Comparison of ENCODE assay signal across 13 cellular contexts in the genomic region with DNA sequence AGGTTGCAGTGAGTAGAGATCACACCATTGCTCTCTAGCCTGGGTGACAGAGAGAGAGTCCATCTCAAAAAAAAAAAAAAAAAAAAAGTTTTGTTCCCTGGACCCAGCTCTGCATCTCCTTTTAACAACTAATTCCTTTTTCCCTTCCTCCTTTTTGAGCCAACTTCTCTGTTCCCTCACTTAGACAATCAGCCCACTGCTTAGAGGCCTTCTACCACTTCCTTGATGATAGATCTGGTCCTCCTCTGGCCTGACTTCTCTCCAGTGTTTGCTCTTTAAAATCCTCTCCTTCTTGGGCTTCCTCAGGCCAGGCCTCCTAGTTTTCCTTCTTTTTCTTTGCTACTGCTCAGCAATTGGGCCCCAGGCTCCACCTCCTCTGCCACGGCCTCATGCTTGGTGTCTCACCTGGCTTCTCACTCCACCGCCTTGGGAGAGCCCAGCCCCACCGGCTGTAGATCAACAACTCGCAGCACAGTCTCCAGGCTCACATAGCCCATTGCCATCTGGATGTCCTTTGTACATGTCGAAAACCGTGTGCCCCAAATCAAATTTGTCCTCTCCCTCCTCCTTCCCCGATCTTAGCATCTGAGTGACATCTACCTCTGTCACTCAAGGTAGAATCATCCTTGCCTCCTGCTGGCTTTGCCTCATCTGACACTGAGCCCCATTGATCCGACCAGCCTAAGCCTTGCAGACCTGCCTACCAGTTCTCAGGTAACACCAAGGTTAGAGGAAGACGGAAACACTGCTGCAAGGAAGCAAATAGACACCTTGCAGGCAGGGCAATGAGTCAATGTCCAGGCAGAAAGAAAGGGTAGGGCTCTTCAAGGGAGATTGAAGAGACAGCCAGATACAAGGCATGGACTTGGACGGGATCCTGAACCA. TPM values are rescaled to one million over a fixed set of nuclear protein-coding genes. Genes with fewer than 3 reads are reported as not detected.
DNase-seq lines count a peak whose midpoint lies in the region; ATAC-seq and TF ChIP-seq lines count a peak whose summit lies in the region.
"Had no signal": no experiment of that assay in that cellular context is flagged by ENCODE, and none has a peak within 500 bp of the region (broad histone marks: within the 10 kb centered on the region; RNA-seq: fewer than 3 reads in every experiment).

No MANE protein-coding gene starts in this region.

- H3K4me3 ChIP-seq in BLaER1 (no peak overlapping the region), upper lobe of left lung (no peak overlapping the region), HAP-1 (no peak overlapping the region)
- H3K4me3 ChIP-seq: cardiac muscle cell, psoas muscle, tibial nerve had no signal

- no peak overlapping the region for H3K27ac ChIP-seq in BLaER1
- peak overlapping the region in 1 of 4 donors; percentile 27 for H3K27ac ChIP-seq in upper lobe of left lung
- H3K27ac ChIP-seq: cardiac muscle cell, psoas muscle, VCaP had no signal

- TF ChIP-seq POLR2A in upper lobe of left lung (IDR thresholded peaks at IDR 0.05), result no peak

- no peak overlapping the region for H3K9ac ChIP-seq in BLaER1

- H3K36me3 Mint-ChIP-seq in activated naive CD8-positive, alpha-beta T cell treated with anti-CD3 and anti-CD28 coated beads, Interleukin-2, amount 10 ng/mL, durations not matched to agents 7 days and 5 days, result peaks cover 4% of the 10 kb centered on the region
- no peaks in the 10 kb centered on the region for H3K36me3 Mint-ChIP-seq in T-helper 2 cell treated with Interferon-gamma antibody and Interleukin-4, amounts not matched to agents 5 μg/mL and 100 μg/mL, for 36 hours (ENCODE audit: low read depth)

- no peak for TF ChIP-seq EP300 in upper lobe of left lung (IDR thresholded peaks at IDR 0.05)

- H3K4me2 ChIP-seq in BLaER1, result peak overlapping the region; percentile 42

- H3K9me3 ChIP-seq in BLaER1 (no peaks in the 10 kb centered on the region), upper lobe of left lung (no peaks in the 10 kb centered on the region), HAP-1 (no peaks in the 10 kb centered on the region)
- H3K9me3 ChIP-seq: psoas muscle, tibial nerve had no signal

- no peaks in the 10 kb centered on the region for H3K36me3 ChIP-seq in BLaER1
- no peaks in the 10 kb centered on the region for H3K36me3 ChIP-seq in upper lobe of left lung
- H3K36me3 ChIP-seq in HAP-1 (replicated peaks), result no peaks in the 10 kb centered on the region
- H3K36me3 ChIP-seq: cardiac muscle cell, tibial nerve had no signal

- peaks cover 60% of the 10 kb centered on the region for H3K4me1 ChIP-seq in BLaER1
- peaks cover 34 to 50% (median 46%) of the 10 kb centered on the region in 4 donors for H3K4me1 ChIP-seq in upper lobe of left lung
- no peaks in the 10 kb centered on the region; the same call in 1 of the 2 replicates for H3K4me1 ChIP-seq in HAP-1

- no peak overlapping the region for H3K4me3 Mint-ChIP-seq in activated naive CD8-positive, alpha-beta T cell treated with anti-CD3 and anti-CD28 coated beads, Interleukin-2, amount 10 ng/mL, durations not matched to agents 7 days and 5 days
- H3K4me3 Mint-ChIP-seq in T-helper 2 cell treated with Interferon-gamma antibody and Interleukin-4, amounts not matched to agents 5 μg/mL and 100 μg/mL, for 36 hours, result no peak overlapping the region

- in situ Hi-C loops in HAP-1 (cut with MboI; ENCODE audit: low sequenced_read_pairs), result no loop called here

- H3K27me3 ChIP-seq in BLaER1 (no peaks in the 10 kb centered on the region), upper lobe of left lung (no peaks in the 10 kb centered on the region), HAP-1 (ENCODE audit: low read depth) (no peaks in the 10 kb centered on the region)
- H3K27me3 ChIP-seq: cardiac muscle cell, tibial nerve had no signal

- no peak for TF ChIP-seq CTCF in upper lobe of left lung (IDR thresholded peaks at IDR 0.05)

- DNase-seq in HT-29 (ENCODE audit: low spot score), result peak; percentile 83
- DNase-seq in activated naive CD8-positive, alpha-beta T cell treated with anti-CD3 and anti-CD28 coated beads, Interleukin-2, amount 10 ng/mL, durations not matched to agents 7 days and 5 days, result no peak
- DNase-seq in mucosa of gallbladder (ENCODE audit: low spot score), result peak; percentile 73
- DNase-seq in upper lobe of left lung, result no peak
- DNase-seq in HAP-1 (ENCODE audit: low spot score in 2 of 2), result no peak
- DNase-seq in NCI-H1436 treated with DMSO at 0.1 percent for 48 hours (lab: John Stamatoyannopoulos, UW), result no peak
- no peak for DNase-seq in T-helper 2 cell treated with Interferon-gamma antibody and Interleukin-4, amounts not matched to agents 5 μg/mL and 100 μg/mL, for 36 hours (ENCODE audit: low spot score)
- DNase-seq: NCI-H1092 had no signal

- ATAC-seq in activated naive CD8-positive, alpha-beta T cell treated with anti-CD3 and anti-CD28 coated beads, Interleukin-2, amount 10 ng/mL, durations not matched to agents 7 days and 5 days (ENCODE audit: low read depth), result no peak
- no peak for ATAC-seq in upper lobe of left lung (ENCODE audit: low FRiP score in 2 of 2)
- ATAC-seq: psoas muscle had no signal

- peaks cover 28% of the 10 kb centered on the region for H3K4me1 Mint-ChIP-seq in activated naive CD8-positive, alpha-beta T cell treated with anti-CD3 and anti-CD28 coated beads, Interleukin-2, amount 10 ng/mL, durations not matched to agents 7 days and 5 days
- peaks cover 15% of the 10 kb centered on the region for H3K4me1 Mint-ChIP-seq in T-helper 2 cell treated with Interferon-gamma antibody and Interleukin-4, amounts not matched to agents 5 μg/mL and 100 μg/mL, for 36 hours (ENCODE audit: low read depth)

- H4K20me1 ChIP-seq in BLaER1, result no peaks in the 10 kb centered on the region

- 82 to 91% methylated on average over 10 of the region's 10 CpGs for WGBS in upper lobe of left lung, 2 donors

- POLR2A ChIA-PET in activated naive CD8-positive, alpha-beta T cell treated with anti-CD3 and anti-CD28 coated beads, Interleukin-2, amount 10 ng/mL, durations not matched to agents 7 days and 5 days (lab: Charles Lee), result interaction anchor here (0.5 kb wide), 1 partner anchor 106 kb away, joined by 3 read pairs; no protein-coding TSS in a partner anchor

- H3K27ac Mint-ChIP-seq in activated naive CD8-positive, alpha-beta T cell treated with anti-CD3 and anti-CD28 coated beads, Interleukin-2, amount 10 ng/mL, durations not matched to agents 7 days and 5 days, result peak overlapping the region; percentile 30
- no peak overlapping the region for H3K27ac Mint-ChIP-seq in T-helper 2 cell treated with Interferon-gamma antibody and Interleukin-4, amounts not matched to agents 5 μg/mL and 100 μg/mL, for 36 hours

- H3K9me3 Mint-ChIP-seq in activated naive CD8-positive, alpha-beta T cell treated with anti-CD3 and anti-CD28 coated beads, Interleukin-2, amount 10 ng/mL, durations not matched to agents 7 days and 5 days, result no peaks in the 10 kb centered on the region
- H3K9me3 Mint-ChIP-seq in T-helper 2 cell treated with Interferon-gamma antibody and Interleukin-4, amounts not matched to agents 5 μg/mL and 100 μg/mL, for 36 hours, result no peaks in the 10 kb centered on the region

- no peaks in the 10 kb centered on the region for H3K27me3 Mint-ChIP-seq in activated naive CD8-positive, alpha-beta T cell treated with anti-CD3 and anti-CD28 coated beads, Interleukin-2, amount 10 ng/mL, durations not matched to agents 7 days and 5 days
- H3K27me3 Mint-ChIP-seq in T-helper 2 cell treated with Interferon-gamma antibody and Interleukin-4, amounts not matched to agents 5 μg/mL and 100 μg/mL, for 36 hours (ENCODE audit: low read depth), result no peaks in the 10 kb centered on the region

RNA-seq across cellular contexts. Expression of a gene that starts 17.4 kb away (rescaled TPM):
- 171 and 180 TPM in 2 replicates for total RNA-seq in HT-29 (2014; rRNA removed; shearing (Covaris generic))
- total RNA-seq in activated naive CD8-positive, alpha-beta T cell treated with anti-CD3 and anti-CD28 coated beads, Interleukin-2, amount 10 ng/mL, durations not matched to agents 7 days and 5 days, result 100 to 1,000 TPM in 1 of 2 experiments, 10 to 100 TPM in 1; 99.8 to 114 TPM
- total RNA-seq in mucosa of gallbladder (98.1 TPM), upper lobe of left lung (100 to 1,000 TPM in 1 of 6 donors, 10 to 100 TPM in 5; 46.1 to 243 (median 81.4) TPM)

Comparison
In these comparisons a context has a peak if more than half of its experiments do, and no peak if none do; other contexts are left out.
1. DNase-seq: peak in HT-29 (single experiment) and mucosa of gallbladder (single experiment); none in activated naive CD8-positive, alpha-beta T cell treated with anti-CD3 and anti-CD28 coated beads, Interleukin-2, amount 10 ng/mL, durations not matched to agents 7 days and 5 days (single experiment), upper lobe of left lung (0 of 2), HAP-1 (0 of 2), NCI-H1436 treated with DMSO at 0.1 percent for 48 hours (single experiment) and T-helper 2 cell treated with Interferon-gamma antibody and Interleukin-4, amounts not matched to agents 5 μg/mL and 100 μg/mL, for 36 hours (single experiment).